In genomic region chr12:132189378-132190011, GRCh38 we compare ENCODE assay signal across 1 cellular context.
A peak's percentile ranks its signal among the peaks of the same experiment; 100 is the strongest.
TF ChIP-seq lines count a peak whose summit lies in the region.

No MANE protein-coding gene starts in this region.

TF ChIP-seq in HepG2, 621 proteins besides CTCF, POLR2A, EP300 and RAD21 (continued from another document and continues in another):
- TF ChIP-seq ZNF414 (CRISPR knock-in tag; IDR thresholded peaks at IDR 0.05) (no peak), ZSCAN20 (CRISPR knock-in tag; IDR thresholded peaks at IDR 0.05; ENCODE audit: borderline replicate concordance) (peak; percentile 63; the same call in 1 of the 2 replicates), ZNF777 (CRISPR knock-in tag; IDR thresholded peaks at IDR 0.05) (peak; percentile 81), ZNF337 (CRISPR knock-in tag; IDR thresholded peaks at IDR 0.05; ENCODE audit: borderline replicate concordance, low read depth) (no peak), SPEN (CRISPR knock-in tag; IDR thresholded peaks at IDR 0.05; ENCODE audit: low read depth) (no peak), KDM5B (CRISPR knock-in tag; IDR thresholded peaks at IDR 0.05; ENCODE audit: borderline replicate concordance) (0 out of 2 replicates have a peak, but pooled peaks have one; percentile 20), ZNF598 (CRISPR knock-in tag; IDR thresholded peaks at IDR 0.05; ENCODE audit: borderline replicate concordance) (no peak), SAP130 (CRISPR knock-in tag; IDR thresholded peaks at IDR 0.05; ENCODE audit: low read depth) (peak; percentile 18; the same call in 1 of the 2 replicates), ZFP37 (CRISPR knock-in tag; IDR thresholded peaks at IDR 0.05; ENCODE audit: borderline replicate concordance) (no peak), EZH2 (conservative IDR thresholded peaks at IDR 0.05; ENCODE audit: low read depth, low read length) (no peak), GATA4 (IDR thresholded peaks at IDR 0.05; ENCODE audit: borderline replicate concordance, low read depth) (no peak), ZNF800 (CRISPR knock-in tag; IDR thresholded peaks at IDR 0.05) (peak; percentile 83), NFE2L2 (IDR thresholded peaks at IDR 0.05; ENCODE audit: low read length) (no peak), ZNF441 (CRISPR knock-in tag; IDR thresholded peaks at IDR 0.05; ENCODE audit: borderline replicate concordance) (peak; percentile 70; the same call in 1 of the 2 replicates), ZBTB39 (CRISPR knock-in tag; IDR thresholded peaks at IDR 0.05) (no peak), ZSCAN21 (CRISPR knock-in tag; IDR thresholded peaks at IDR 0.05; ENCODE audit: borderline replicate concordance) (no peak), AGO1 (IDR thresholded peaks at IDR 0.05; ENCODE audit: low read depth, low read length, poor library complexity, severe bottlenecking) (no peak), NCOA5 (CRISPR knock-in tag; IDR thresholded peaks at IDR 0.05) (no peak), ZNF572 (CRISPR knock-in tag; IDR thresholded peaks at IDR 0.05) (no peak), TAF1 (CRISPR knock-in tag; IDR thresholded peaks at IDR 0.05) (no peak), MXD3 (CRISPR knock-in tag; IDR thresholded peaks at IDR 0.05) (no peak), GABPB1 (CRISPR knock-in tag; IDR thresholded peaks at IDR 0.05) (peak; percentile 74; the same call in 1 of the 2 replicates), HNRNPLL (IDR thresholded peaks at IDR 0.05; ENCODE audit: low read depth, low read length, poor library complexity, severe bottlenecking) (peak; percentile 95), MTF2 (CRISPR knock-in tag; IDR thresholded peaks at IDR 0.05; ENCODE audit: borderline replicate concordance) (peak; percentile 59; the same call in 1 of the 2 replicates)
- TF ChIP-seq, protein P1, sequence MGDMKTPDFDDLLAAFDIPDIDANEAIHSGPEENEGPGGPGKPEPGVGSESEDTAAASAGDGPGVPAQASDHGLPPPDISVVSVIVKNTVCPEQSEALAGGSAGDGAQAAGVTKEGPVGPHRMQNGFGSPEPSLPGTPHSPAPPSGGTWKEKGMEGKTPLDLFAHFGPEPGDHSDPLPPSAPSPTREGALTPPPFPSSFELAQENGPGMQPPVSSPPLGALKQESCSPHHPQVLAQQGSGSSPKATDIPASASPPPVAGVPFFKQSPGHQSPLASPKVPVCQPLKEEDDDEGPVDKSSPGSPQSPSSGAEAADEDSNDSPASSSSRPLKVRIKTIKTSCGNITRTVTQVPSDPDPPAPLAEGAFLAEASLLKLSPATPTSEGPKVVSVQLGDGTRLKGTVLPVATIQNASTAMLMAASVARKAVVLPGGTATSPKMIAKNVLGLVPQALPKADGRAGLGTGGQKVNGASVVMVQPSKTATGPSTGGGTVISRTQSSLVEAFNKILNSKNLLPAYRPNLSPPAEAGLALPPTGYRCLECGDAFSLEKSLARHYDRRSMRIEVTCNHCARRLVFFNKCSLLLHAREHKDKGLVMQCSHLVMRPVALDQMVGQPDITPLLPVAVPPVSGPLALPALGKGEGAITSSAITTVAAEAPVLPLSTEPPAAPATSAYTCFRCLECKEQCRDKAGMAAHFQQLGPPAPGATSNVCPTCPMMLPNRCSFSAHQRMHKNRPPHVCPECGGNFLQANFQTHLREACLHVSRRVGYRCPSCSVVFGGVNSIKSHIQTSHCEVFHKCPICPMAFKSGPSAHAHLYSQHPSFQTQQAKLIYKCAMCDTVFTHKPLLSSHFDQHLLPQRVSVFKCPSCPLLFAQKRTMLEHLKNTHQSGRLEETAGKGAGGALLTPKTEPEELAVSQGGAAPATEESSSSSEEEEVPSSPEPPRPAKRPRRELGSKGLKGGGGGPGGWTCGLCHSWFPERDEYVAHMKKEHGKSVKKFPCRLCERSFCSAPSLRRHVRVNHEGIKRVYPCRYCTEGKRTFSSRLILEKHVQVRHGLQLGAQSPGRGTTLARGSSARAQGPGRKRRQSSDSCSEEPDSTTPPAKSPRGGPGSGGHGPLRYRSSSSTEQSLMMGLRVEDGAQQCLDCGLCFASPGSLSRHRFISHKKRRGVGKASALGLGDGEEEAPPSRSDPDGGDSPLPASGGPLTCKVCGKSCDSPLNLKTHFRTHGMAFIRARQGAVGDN (CRISPR knock-in tag; IDR thresholded peaks at IDR 0.05): peak; percentile 51
- TF ChIP-seq, protein P2, sequence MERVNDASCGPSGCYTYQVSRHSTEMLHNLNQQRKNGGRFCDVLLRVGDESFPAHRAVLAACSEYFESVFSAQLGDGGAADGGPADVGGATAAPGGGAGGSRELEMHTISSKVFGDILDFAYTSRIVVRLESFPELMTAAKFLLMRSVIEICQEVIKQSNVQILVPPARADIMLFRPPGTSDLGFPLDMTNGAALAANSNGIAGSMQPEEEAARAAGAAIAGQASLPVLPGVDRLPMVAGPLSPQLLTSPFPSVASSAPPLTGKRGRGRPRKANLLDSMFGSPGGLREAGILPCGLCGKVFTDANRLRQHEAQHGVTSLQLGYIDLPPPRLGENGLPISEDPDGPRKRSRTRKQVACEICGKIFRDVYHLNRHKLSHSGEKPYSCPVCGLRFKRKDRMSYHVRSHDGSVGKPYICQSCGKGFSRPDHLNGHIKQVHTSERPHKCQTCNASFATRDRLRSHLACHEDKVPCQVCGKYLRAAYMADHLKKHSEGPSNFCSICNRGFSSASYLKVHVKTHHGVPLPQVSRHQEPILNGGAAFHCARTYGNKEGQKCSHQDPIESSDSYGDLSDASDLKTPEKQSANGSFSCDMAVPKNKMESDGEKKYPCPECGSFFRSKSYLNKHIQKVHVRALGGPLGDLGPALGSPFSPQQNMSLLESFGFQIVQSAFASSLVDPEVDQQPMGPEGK (CRISPR knock-in tag; IDR thresholded peaks at IDR 0.05): peak; percentile 61; the same call in 1 of the 2 replicates
- TF ChIP-seq, protein P3, sequence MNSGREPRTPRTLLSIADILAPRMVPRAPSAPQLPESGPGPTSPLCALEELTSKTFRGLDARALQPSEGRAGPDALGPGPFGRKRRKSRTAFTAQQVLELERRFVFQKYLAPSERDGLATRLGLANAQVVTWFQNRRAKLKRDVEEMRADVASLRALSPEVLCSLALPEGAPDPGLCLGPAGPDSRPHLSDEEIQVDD (CRISPR knock-in tag; IDR thresholded peaks at IDR 0.05; ENCODE audit: borderline replicate concordance): no peak
- TF ChIP-seq, protein P4, sequence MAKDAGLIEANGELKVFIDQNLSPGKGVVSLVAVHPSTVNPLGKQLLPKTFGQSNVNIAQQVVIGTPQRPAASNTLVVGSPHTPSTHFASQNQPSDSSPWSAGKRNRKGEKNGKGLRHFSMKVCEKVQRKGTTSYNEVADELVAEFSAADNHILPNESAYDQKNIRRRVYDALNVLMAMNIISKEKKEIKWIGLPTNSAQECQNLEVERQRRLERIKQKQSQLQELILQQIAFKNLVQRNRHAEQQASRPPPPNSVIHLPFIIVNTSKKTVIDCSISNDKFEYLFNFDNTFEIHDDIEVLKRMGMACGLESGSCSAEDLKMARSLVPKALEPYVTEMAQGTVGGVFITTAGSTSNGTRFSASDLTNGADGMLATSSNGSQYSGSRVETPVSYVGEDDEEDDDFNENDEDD (CRISPR knock-in tag; IDR thresholded peaks at IDR 0.05; ENCODE audit: borderline replicate concordance): peak; percentile 40; the same call in 1 of the 2 replicates
- TF ChIP-seq, protein P5, sequence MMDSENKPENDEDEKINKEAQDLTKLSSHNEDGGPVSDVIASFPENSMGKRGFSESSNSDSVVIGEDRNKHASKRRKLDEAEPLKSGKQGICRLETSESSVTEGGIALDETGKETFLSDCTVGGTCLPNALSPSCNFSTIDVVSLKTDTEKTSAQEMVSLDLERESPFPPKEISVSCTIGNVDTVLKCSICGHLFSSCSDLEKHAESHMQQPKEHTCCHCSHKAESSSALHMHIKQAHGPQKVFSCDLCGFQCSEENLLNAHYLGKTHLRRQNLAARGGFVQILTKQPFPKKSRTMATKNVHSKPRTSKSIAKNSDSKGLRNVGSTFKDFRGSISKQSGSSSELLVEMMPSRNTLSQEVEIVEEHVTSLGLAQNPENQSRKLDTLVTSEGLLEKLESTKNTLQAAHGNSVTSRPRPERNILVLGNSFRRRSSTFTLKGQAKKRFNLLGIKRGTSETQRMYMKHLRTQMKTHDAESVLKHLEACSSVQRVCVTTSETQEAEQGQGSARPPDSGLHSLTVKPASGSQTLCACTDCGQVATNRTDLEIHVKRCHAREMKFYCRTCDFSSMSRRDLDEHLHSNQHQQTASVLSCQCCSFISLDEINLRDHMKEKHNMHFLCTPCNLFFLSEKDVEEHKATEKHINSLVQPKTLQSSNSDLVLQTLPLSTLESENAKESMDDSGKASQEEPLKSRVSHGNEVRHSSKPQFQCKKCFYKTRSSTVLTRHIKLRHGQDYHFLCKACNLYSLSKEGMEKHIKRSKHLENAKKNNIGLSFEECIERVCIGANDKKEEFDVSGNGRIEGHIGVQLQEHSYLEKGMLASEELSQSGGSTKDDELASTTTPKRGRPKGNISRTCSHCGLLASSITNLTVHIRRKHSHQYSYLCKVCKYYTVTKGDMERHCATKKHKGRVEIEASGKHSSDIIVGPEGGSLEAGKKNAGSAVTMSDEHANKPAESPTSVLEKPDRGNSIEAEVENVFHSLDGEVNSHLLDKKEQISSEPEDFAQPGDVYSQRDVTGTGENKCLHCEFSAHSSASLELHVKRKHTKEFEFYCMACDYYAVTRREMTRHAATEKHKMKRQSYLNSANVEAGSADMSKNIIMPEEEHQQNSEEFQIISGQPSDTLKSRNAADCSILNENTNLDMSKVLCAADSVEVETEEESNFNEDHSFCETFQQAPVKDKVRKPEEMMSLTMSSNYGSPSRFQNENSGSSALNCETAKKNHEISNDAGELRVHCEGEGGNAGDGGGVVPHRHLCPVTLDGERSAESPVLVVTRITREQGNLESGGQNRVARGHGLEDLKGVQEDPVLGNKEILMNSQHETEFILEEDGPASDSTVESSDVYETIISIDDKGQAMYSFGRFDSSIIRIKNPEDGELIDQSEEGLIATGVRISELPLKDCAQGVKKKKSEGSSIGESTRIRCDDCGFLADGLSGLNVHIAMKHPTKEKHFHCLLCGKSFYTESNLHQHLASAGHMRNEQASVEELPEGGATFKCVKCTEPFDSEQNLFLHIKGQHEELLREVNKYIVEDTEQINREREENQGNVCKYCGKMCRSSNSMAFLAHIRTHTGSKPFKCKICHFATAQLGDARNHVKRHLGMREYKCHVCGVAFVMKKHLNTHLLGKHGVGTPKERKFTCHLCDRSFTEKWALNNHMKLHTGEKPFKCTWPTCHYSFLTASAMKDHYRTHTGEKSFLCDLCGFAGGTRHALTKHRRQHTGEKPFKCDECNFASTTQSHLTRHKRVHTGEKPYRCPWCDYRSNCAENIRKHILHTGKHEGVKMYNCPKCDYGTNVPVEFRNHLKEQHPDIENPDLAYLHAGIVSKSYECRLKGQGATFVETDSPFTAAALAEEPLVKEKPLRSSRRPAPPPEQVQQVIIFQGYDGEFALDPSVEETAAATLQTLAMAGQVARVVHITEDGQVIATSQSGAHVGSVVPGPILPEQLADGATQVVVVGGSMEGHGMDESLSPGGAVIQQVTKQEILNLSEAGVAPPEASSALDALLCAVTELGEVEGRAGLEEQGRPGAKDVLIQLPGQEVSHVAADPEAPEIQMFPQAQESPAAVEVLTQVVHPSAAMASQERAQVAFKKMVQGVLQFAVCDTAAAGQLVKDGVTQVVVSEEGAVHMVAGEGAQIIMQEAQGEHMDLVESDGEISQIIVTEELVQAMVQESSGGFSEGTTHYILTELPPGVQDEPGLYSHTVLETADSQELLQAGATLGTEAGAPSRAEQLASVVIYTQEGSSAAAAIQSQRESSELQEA (CRISPR knock-in tag; IDR thresholded peaks at IDR 0.05; ENCODE audit: not compliant biosample characterization): no peak
